ENCODE assay signal across 8 cellular contexts in the genomic region with DNA sequence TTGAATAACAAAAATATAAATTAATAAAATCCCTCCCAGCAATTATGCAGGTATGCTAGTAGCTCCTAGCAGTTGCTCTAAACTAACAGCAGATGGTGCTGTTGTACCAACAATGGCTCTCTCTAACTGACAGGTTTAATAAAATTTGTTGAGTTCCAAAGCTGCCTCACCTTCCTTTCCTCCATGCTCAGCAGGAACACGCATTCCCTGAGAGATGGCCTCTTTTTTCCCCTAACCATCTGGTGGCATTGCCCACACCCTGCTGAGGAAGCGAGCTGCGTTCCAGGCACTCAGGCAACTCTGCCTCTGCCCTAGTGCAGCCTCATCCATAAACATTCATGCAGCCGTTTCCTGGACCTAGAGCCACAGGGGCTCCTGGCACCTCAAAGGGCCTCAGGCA.
DNase-seq lines count a peak whose midpoint lies in the region; ATAC-seq and TF ChIP-seq lines count a peak whose summit lies in the region.

No MANE protein-coding gene starts in this region.

- TF ChIP-seq POLR2A in right lobe of liver (IDR thresholded peaks at IDR 0.05) = no peak

- H3K4me3 ChIP-seq in right lobe of liver = no peak overlapping the region
- no peak overlapping the region for H3K4me3 ChIP-seq in upper lobe of right lung

- intact Hi-C loops in right lobe of liver (cut with DNase I) = no loop called here
- intact Hi-C loops in upper lobe of right lung (cut with DNase I) = loop anchor here (5.0 kb wide), 1 partner anchor 113 kb away; no protein-coding TSS in a partner anchor

- TF ChIP-seq CTCF in RWPE1 (conservative IDR thresholded peaks at IDR 0.05; ENCODE audit: low read depth) = peak; percentile 90
- peak; percentile 92 to 98 (median 93) for TF ChIP-seq CTCF in right lobe of liver (IDR thresholded peaks at IDR 0.05)
- TF ChIP-seq CTCF in upper lobe of right lung (IDR thresholded peaks at IDR 0.05) = peak; percentile 96

- no peaks in the 10 kb centered on the region for H3K36me3 ChIP-seq in right lobe of liver
- no peaks in the 10 kb centered on the region for H3K36me3 ChIP-seq in upper lobe of right lung

- POLR2A ChIA-PET in RWPE1 (lab: Yijun Ruan, JAX; ENCODE audit: low non-redundant PET) = no interaction called here

- no peaks in the 10 kb centered on the region for H3K27me3 ChIP-seq in right lobe of liver
- H3K27me3 ChIP-seq in upper lobe of right lung = no peaks in the 10 kb centered on the region

- no peak overlapping the region for H3K27ac ChIP-seq in RWPE1
- H3K27ac ChIP-seq in right lobe of liver = no peak overlapping the region
- H3K27ac ChIP-seq in upper lobe of right lung = no peak overlapping the region

- 15% methylated on average over 4 of the region's 4 CpGs for WGBS in right lobe of liver (ENCODE audit: insufficient coverage, low coverage, low lambda C conversion rate, missing lambda C conversion rate)

- H3K4me1 ChIP-seq in right lobe of liver (peaks cover 0 to 10% (median 0%) of the 10 kb centered on the region in 4 donors), upper lobe of right lung (peaks cover 8% of the 10 kb centered on the region)

- ATAC-seq in GM19023 (IDR thresholded peaks at IDR 0.05; ENCODE audit: unreplicated experiment) = peak; percentile 60
- peak; percentile 85 to 90 (median 89) for ATAC-seq in right lobe of liver
- ATAC-seq in upper lobe of right lung = peak; percentile 89
- ATAC-seq in GM21619 (IDR thresholded peaks at IDR 0.05; ENCODE audit: unreplicated experiment) = no peak

- H3K9me3 ChIP-seq in right lobe of liver (no peaks in the 10 kb centered on the region), upper lobe of right lung (no peaks in the 10 kb centered on the region)

- CTCF ChIA-PET in RWPE1 (lab: Yijun Ruan, JAX) = interaction anchor here (0.5 to 4.6 kb wide), 26 partner anchors 9 to 911 kb away, joined by 3 to 93 read pairs (median 4); a partner anchor contains a TSS

- DNase-seq in COR-L47 (lab: John Stamatoyannopoulos, UW) (peak; percentile 31), Kasumi-1 (lab: John Stamatoyannopoulos, UW) (peak; percentile 45 to 71), RWPE1 (ENCODE audit: low spot score) (peak; percentile 83), dermis blood vessel endothelial cell (peak; percentile 75), right lobe of liver (no peak), upper lobe of right lung (no peak)

Comparison
In these comparisons a context has a peak if more than half of its experiments do, and no peak if none do; other contexts are left out.
1. DNase-seq: peak in COR-L47 (single experiment), Kasumi-1 (2 of 2), RWPE1 (single experiment) and dermis blood vessel endothelial cell (single experiment); none in right lobe of liver (0 of 3) and upper lobe of right lung (single experiment).
2. Peak in every context shown above with its lines, with median percentiles within 50 percentile points of each other: CTCF ChIP-seq.